ENCODE assay signal across 14 cellular contexts in the genomic region with DNA sequence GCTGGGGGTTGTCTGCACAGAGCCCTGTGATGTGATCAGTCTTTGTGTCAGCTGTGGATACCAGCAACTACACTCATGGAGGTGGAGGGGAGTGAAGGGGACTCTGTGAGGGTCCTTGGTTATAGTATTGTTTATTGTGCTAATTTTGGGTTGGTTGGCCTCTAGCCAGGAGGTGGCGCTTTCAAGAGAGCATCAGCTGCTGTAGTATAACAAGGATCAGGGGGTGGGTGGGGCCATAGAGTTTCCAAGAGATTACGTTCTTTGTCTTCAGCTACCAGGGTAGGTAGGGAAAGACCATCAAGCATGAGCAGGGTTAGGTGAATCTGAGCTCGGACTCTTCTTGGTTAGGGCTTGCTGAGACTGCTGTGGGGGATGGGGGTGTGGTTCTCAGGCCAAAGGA.
"Had no signal": no experiment of that assay in that cellular context is flagged by ENCODE, and none has a peak within 500 bp of the region (broad histone marks: within the 10 kb centered on the region; RNA-seq: fewer than 3 reads in every experiment).

No MANE protein-coding gene starts in this region.

- ATAC-seq: body of pancreas, psoas muscle, right lobe of liver had no signal

- H3K4me2 ChIP-seq: hepatocyte, smooth muscle cell had no signal

- H3K4me3 ChIP-seq: body of pancreas, coronary artery, esophagus squamous epithelium, hepatocyte, psoas muscle, right lobe of liver, smooth muscle cell had no signal

- DNase-seq: activated CD4-positive, alpha-beta T cell treated with anti-CD3 and anti-CD28 coated beads, Interleukin-2, amount 10 ng/mL, durations not matched to agents 7 days and 5 days; activated CD8-positive, alpha-beta memory T cell treated with anti-CD3 and anti-CD28 coated beads for 24 hours; activated gamma-delta T cell treated with Interleukin-2 at 50 U/mL for 16 hours; activated naive CD8-positive, alpha-beta T cell treated with anti-CD3 and anti-CD28 coated beads for 36 hours; amygdala; body of pancreas; effector CD4-positive, alpha-beta T cell; esophagus squamous epithelium; immature natural killer cell; psoas muscle; right lobe of liver had no signal

- H3K4me1 ChIP-seq: body of pancreas, esophagus squamous epithelium, psoas muscle, right lobe of liver had no signal

- H3K36me3 ChIP-seq: esophagus squamous epithelium, right lobe of liver had no signal

- H3K27ac ChIP-seq: body of pancreas, coronary artery, esophagus squamous epithelium, hepatocyte, psoas muscle, right lobe of liver had no signal

- H3K9me3 ChIP-seq: body of pancreas, esophagus squamous epithelium, psoas muscle, right lobe of liver had no signal

- H3K79me2 ChIP-seq: hepatocyte had no signal

- H3K27me3 ChIP-seq: body of pancreas, esophagus squamous epithelium, hepatocyte, right lobe of liver had no signal
